1 cellular context compared by ENCODE assay signal in genomic region chr19:42343344-42344110, GRCh38.
TF ChIP-seq lines count a peak whose summit lies in the region.

No MANE protein-coding gene starts in this region.

TF ChIP-seq in K562, 482 proteins besides CTCF, POLR2A, EP300 and RAD21:
- TF ChIP-seq TFAP4 (CRISPR knock-in tag; IDR thresholded peaks at IDR 0.05; ENCODE audit: borderline replicate concordance) (no peak), ZBTB33 (CRISPR knock-in tag; IDR thresholded peaks at IDR 0.05) (peak; percentile 60; the same call in 1 of the 2 replicates), RBM39 (optimal IDR thresholded peaks at IDR 0.05; ENCODE audit: low read depth, low read length) (no peak), ZBTB7A (IDR thresholded peaks at IDR 0.05; ENCODE audit: borderline replicate concordance, control insufficient read depth, low read depth, low read length) (peak; percentile 84), PCBP2 (IDR thresholded peaks at IDR 0.05; ENCODE audit: low read depth, low read length, poor library complexity, severe bottlenecking) (no peak), KDM5B (IDR thresholded peaks at IDR 0.05; ENCODE audit: insufficient replicate concordance, low read depth, low read length) (no peak)
